ENCODE assay signal across 8 cellular contexts in the genomic region with DNA sequence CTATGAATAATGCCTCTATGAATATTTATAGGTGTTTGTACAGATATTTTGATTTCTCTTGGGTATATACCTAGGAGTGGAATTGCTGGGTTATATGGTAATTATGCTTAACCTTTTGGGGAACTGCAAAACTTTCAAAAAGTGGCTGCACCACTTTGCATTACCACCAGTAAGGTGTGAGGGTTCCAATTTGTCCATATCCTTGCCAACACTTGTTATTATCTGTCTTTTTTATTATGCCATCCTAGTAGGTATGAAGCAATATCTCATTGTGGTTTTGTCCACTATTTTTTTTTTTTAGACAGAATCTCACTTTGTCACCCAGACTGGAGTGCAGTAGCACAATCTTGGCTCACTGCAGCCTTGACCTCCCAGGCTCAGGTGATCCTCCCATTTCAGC.
"Had no signal": no experiment of that assay in that cellular context is flagged by ENCODE, and none has a peak within 500 bp of the region (broad histone marks: within the 10 kb centered on the region; RNA-seq: fewer than 3 reads in every experiment).

No MANE protein-coding gene starts in this region.

- FAIRE-seq: G401.6, GM12878, GM12891, GM12892, GM18507, GM19239 had no signal

- DNase-seq: GDM1, GF-D8 had no signal

- ATAC-seq: GM12878 had no signal

- H3K4me3 ChIP-seq: GM12878 had no signal
